Comparison of ENCODE assay signal across 8 cellular contexts in genomic region chr9:114155967-114156294, GRCh38. TPM values are rescaled to one million over a fixed set of nuclear protein-coding genes. Genes with fewer than 3 reads are reported as not detected.
A peak's percentile ranks its signal among the peaks of the same experiment; 100 is the strongest.
DNase-seq lines count a peak whose midpoint lies in the region; ATAC-seq and TF ChIP-seq lines count a peak whose summit lies in the region.

No MANE protein-coding gene starts in this region.

- H3K27ac ChIP-seq in SK-N-SH (ENCODE audit: low read depth in 2 of 2, low read length in 1 of 2): no peak overlapping the region
- H3K27ac ChIP-seq in testis: peak overlapping the region in 1 of 2 donors; percentile 30

- in situ Hi-C loops in astrocyte of the cerebellum (cut with HindIII; ENCODE audit: low sequenced_read_pairs): loop anchor here (5.0 kb wide), 1 partner anchor 96 kb away; no protein-coding TSS in a partner anchor

- no peaks in the 10 kb centered on the region for H3K9me2 ChIP-seq in SK-N-SH

- TF ChIP-seq EP300 in SK-N-SH (IDR thresholded peaks at IDR 0.05; ENCODE audit: borderline replicate concordance in 1 of 2, low read depth in 1 of 2, low read length in 1 of 2): no peak

- peaks cover 24% of the 10 kb centered on the region for H3K79me2 ChIP-seq in SK-N-SH (ENCODE audit: insufficient read depth)

- DNase-seq in SK-N-SH: peak; percentile 74
- DNase-seq in astrocyte of the cerebellum (ENCODE audit: low read depth): no peak
- no peak for DNase-seq in lower leg skin (ENCODE audit: low spot score in 2 of 2)
- DNase-seq in testis: no peak
- DNase-seq in effector CD4-positive, alpha-beta T cell: no peak
- DNase-seq in HPDE6-E6E7 (ENCODE audit: extremely low spot score): no peak

- H3K4me2 ChIP-seq in SK-N-SH: peak overlapping the region; percentile 91; the same call in 1 of the 2 replicates

- H3K27me3 ChIP-seq in SK-N-SH (ENCODE audit: insufficient read depth) (peaks cover 5% of the 10 kb centered on the region; the same call in 1 of the 2 replicates), testis (no peaks in the 10 kb centered on the region)

- H4K20me1 ChIP-seq in SK-N-SH (ENCODE audit: insufficient read depth): 0 out of 2 replicates have a peak, but pooled peaks cover 7% of the 10 kb centered on the region

- H3K36me3 ChIP-seq in SK-N-SH (replicated peaks in 1 of 2; ENCODE audit: control insufficient read depth in 1 of 2, insufficient read depth in 2 of 2, low read length in 1 of 2) (no peaks in the 10 kb centered on the region), testis (ENCODE audit: low read depth, missing control alignments) (no peaks in the 10 kb centered on the region)

- no peak for ATAC-seq in SK-N-SH treated with all-trans-retinoic acid at 6 μM for 48 hours
- no peak for ATAC-seq in HG02610 (IDR thresholded peaks at IDR 0.05; ENCODE audit: unreplicated experiment)

- intact Hi-C loops in lower leg skin (cut with DNase I; ENCODE audit: low total_unique reads) (no loop called here), testis (cut with DNase I; ENCODE audit: low total_unique reads) (loop anchor here (5.0 kb wide), 1 partner anchor 116 kb away; no protein-coding TSS in a partner anchor)

- POLR2A ChIA-PET in SK-N-SH (lab: Yijun Ruan, JAX): no interaction called here

- H3K9ac ChIP-seq in SK-N-SH: peak overlapping the region; percentile 63; the same call in 1 of the 2 replicates

- CTCF ChIA-PET in SK-N-SH (lab: Yijun Ruan, JAX): interaction anchor here (0.8 to 14.0 kb wide), 39 partner anchors 8 to 489 kb away, joined by 3 to 187 read pairs (median 7); no protein-coding TSS in a partner anchor

- TF ChIP-seq POLR2A in lower leg skin (IDR thresholded peaks at IDR 0.05) (no peak), testis (IDR thresholded peaks at IDR 0.05) (no peak)

- no peak overlapping the region for H2AFZ ChIP-seq in SK-N-SH (ENCODE audit: low read depth)

- TF ChIP-seq CTCF in SK-N-SH (IDR thresholded peaks at IDR 0.05) (no peak), astrocyte of the cerebellum (IDR thresholded peaks at IDR 0.05; ENCODE audit: low read depth, low read length, missing control alignments) (no peak), lower leg skin (IDR thresholded peaks at IDR 0.05) (no peak), testis (IDR thresholded peaks at IDR 0.05) (no peak)

- H3F3A ChIP-seq in SK-N-SH (replicated peaks; ENCODE audit: insufficient read depth): peaks cover 3% of the 10 kb centered on the region

- H3K9me3 ChIP-seq in SK-N-SH: no peaks in the 10 kb centered on the region
- no peaks in the 10 kb centered on the region for H3K9me3 ChIP-seq in testis

- H3K4me1 ChIP-seq in SK-N-SH (ENCODE audit: control insufficient read depth in 1 of 2, insufficient read depth in 2 of 2, low read depth in 1 of 2, low read length in 1 of 2): peaks cover 5 to 8% of the 10 kb centered on the region in 2 experiments; a peak in 2 of 4 replicates
- H3K4me1 ChIP-seq in testis: peaks cover 15% of the 10 kb centered on the region

- no peak for TF ChIP-seq RAD21 in SK-N-SH (IDR thresholded peaks at IDR 0.05; ENCODE audit: low read length)

- H3K4me3 ChIP-seq in SK-N-SH (ENCODE audit: low read depth in 2 of 2, low read length in 1 of 2) (peak overlapping the region; percentile 54 to 88), astrocyte of the cerebellum (ENCODE audit: low read depth, low read length) (peak overlapping the region; percentile 57), lower leg skin (ENCODE audit: low read depth, poor library complexity, severe bottlenecking) (peak overlapping the region; percentile 13), testis (peak overlapping the region; percentile 52 to 67)

- 0% methylated on average over 9 of the region's 41 CpGs for WGBS in SK-N-SH (ENCODE audit: low lambda C conversion rate)
- 0 to 1% methylated on average over 1 to 15 of the region's 41 CpGs for WGBS in lower leg skin, 2 donors
- WGBS in testis, 2 donors: 4% methylated on average over 14 of the region's 41 CpGs; no CpG with 5 or more reads in 1 of the 2 donors

TF ChIP-seq in SK-N-SH, 30 proteins besides CTCF, POLR2A, EP300 and RAD21:
- TF ChIP-seq FOSL2 (IDR thresholded peaks at IDR 0.05; ENCODE audit: borderline replicate concordance, low read depth): no peak
- TF ChIP-seq MEF2A (IDR thresholded peaks at IDR 0.05; ENCODE audit: borderline replicate concordance, low read depth): no peak
- TF ChIP-seq GABPA (IDR thresholded peaks at IDR 0.05; ENCODE audit: low read depth): no peak
- TF ChIP-seq SMC3 (IDR thresholded peaks at IDR 0.05; ENCODE audit: low read depth, low read length): no peak
- no peak for TF ChIP-seq CHD2 (IDR thresholded peaks at IDR 0.05; ENCODE audit: low read length, partially characterized antibody)
- no peak for TF ChIP-seq JUND (IDR thresholded peaks at IDR 0.05)
- no peak for TF ChIP-seq TCF12 (IDR thresholded peaks at IDR 0.05)
- TF ChIP-seq NFIC (IDR thresholded peaks at IDR 0.05; ENCODE audit: borderline replicate concordance): no peak
- no peak for TF ChIP-seq NRF1 (IDR thresholded peaks at IDR 0.05; ENCODE audit: low read depth, low read length)
- no peak for TF ChIP-seq TAF1 (IDR thresholded peaks at IDR 0.05; ENCODE audit: borderline replicate concordance, low read depth, low read length)
- no peak for TF ChIP-seq RCOR1 (IDR thresholded peaks at IDR 0.05; ENCODE audit: low read length)
- TF ChIP-seq SIN3A (IDR thresholded peaks at IDR 0.05; ENCODE audit: borderline replicate concordance, low read depth, low read length): no peak
- TF ChIP-seq RXRA (IDR thresholded peaks at IDR 0.05; ENCODE audit: borderline replicate concordance, low read depth): no peak
- TF ChIP-seq TEAD4 (IDR thresholded peaks at IDR 0.05; ENCODE audit: borderline replicate concordance, insufficient read depth): no peak
- TF ChIP-seq FOXJ3 (CRISPR knock-in tag; IDR thresholded peaks at IDR 0.05): no peak

TF ChIP-seq in SK-N-SH treated with all-trans-retinoic acid at 6 μM for 48 hours, 23 proteins besides CTCF, POLR2A, EP300 and RAD21 (continues in another document):
- TF ChIP-seq ZFP3 (CRISPR knock-in tag; IDR thresholded peaks at IDR 0.05) (no peak), CSRNP3 (CRISPR knock-in tag; IDR thresholded peaks at IDR 0.05) (no peak), TSHZ2 (CRISPR knock-in tag; IDR thresholded peaks at IDR 0.05) (no peak), CREB5 (CRISPR knock-in tag; IDR thresholded peaks at IDR 0.05; ENCODE audit: low read depth) (no peak), ARNTL (CRISPR knock-in tag; IDR thresholded peaks at IDR 0.05; ENCODE audit: borderline replicate concordance, low read depth) (no peak), ZNF8 (CRISPR knock-in tag; IDR thresholded peaks at IDR 0.05) (no peak)

RNA-seq across cellular contexts. Expression of gene COL27A1, which starts 0.6 kb away (rescaled TPM):
- polyA plus RNA-seq in SK-N-SH (2012; rRNA removed): 6.8 and 8.7 TPM in 2 replicates
- polyA plus RNA-seq in SK-N-SH (2012; cell fraction: cytosol; rRNA removed): 2.6 and 3.0 TPM in 2 replicates
- 55.3 and 131 TPM in 2 replicates for polyA plus RNA-seq in SK-N-SH (2012; cell fraction: nucleus; rRNA removed)
- total RNA-seq in lower leg skin: 10 to 100 TPM in 3 of 4 donors, 1 to 10 TPM in 1; 9.4 to 16.1 (median 12.3) TPM
- total RNA-seq in testis: 10 to 100 TPM; 25.7 to 68.8 TPM
- 9.3 TPM for polyA plus RNA-seq in testis (ENCODE audit: insufficient read depth, low read depth, low replicate concordance)

RNA-seq across cellular contexts. Expression of gene KIF12, which starts 56.8 kb away (rescaled TPM):
- polyA plus RNA-seq in SK-N-SH (2012; rRNA removed): 0.15 and 0.35 TPM in 2 replicates
- 0.03 and 0.04 TPM in 2 replicates for polyA plus RNA-seq in SK-N-SH (2012; cell fraction: cytosol; rRNA removed)
- polyA plus RNA-seq in SK-N-SH (2012; cell fraction: nucleus; rRNA removed): 1.2 and 1.7 TPM in 2 replicates
- 1 to 10 TPM in 2 of 4 donors, under 1 TPM in 2; 0.53 to 5.3 (median 1.9) TPM for total RNA-seq in lower leg skin
- 1 to 10 TPM; 5.4 to 9.2 TPM for total RNA-seq in testis
- polyA plus RNA-seq in testis (ENCODE audit: insufficient read depth, low read depth, low replicate concordance): 7.1 TPM

Comparison
In these comparisons a context has a peak if more than half of its experiments do, and no peak if none do; other contexts are left out.
1. H3K4me3 ChIP-seq: peak in every context shown above with its lines; median percentile 71 in SK-N-SH; 60 in testis; 57 in astrocyte of the cerebellum; 13 in lower leg skin.